Comparison of ENCODE assay signal across 36 cellular contexts in genomic region chr18:65133610-65134009, GRCh38.
"Had no signal": no experiment of that assay in that cellular context is flagged by ENCODE, and none has a peak within 500 bp of the region (broad histone marks: within the 10 kb centered on the region; RNA-seq: fewer than 3 reads in every experiment).

No MANE protein-coding gene starts in this region.

- H3K36me3 ChIP-seq: MG63 had no signal

- DNase-seq: Kasumi-1, MG63, MM.1S, MV-4-11, NCI-H1048, NCI-H1092, NCI-H1092 treated with DMSO at 0.1 percent for 48 hours, NCI-H1105, NCI-H1105 treated with DMSO at 0.1 percent for 48 hours, NCI-H1417, NCI-H1417 treated with DMSO at 0.1 percent for 48 hours, NCI-H1436, NCI-H1436 treated with DMSO at 0.1 percent for 48 hours, NCI-H146, NCI-H1694, NCI-H1694 treated with DMSO at 0.1 percent for 48 hours, NCI-H187, NCI-H187 treated with DMSO at 0.1 percent for 48 hours, NCI-H1930, NCI-H2029, NCI-H2029 treated with DMSO at 0.1 percent for 48 hours, NCI-H2081, NCI-H2081 treated with DMSO at 0.1 percent for 48 hours, NCI-H2107, NCI-H2171, NCI-H2171 treated with DMSO at 0.1 percent for 48 hours, NCI-H2227 treated with DMSO at 0.1 percent for 48 hours, NCI-H226, NCI-H345, NCI-H446, NCI-H446 treated with DMSO at 0.1 percent for 48 hours, NCI-H510A, NCI-H510A treated with DMSO at 0.1 percent for 48 hours, NCI-H524, NCI-H524 treated with DMSO at 0.1 percent for 48 hours, NCI-H526 had no signal

- H3K9me3 ChIP-seq: MG63 had no signal

- H3K27me3 ChIP-seq: MG63 had no signal

- H3K4me3 ChIP-seq: MG63 had no signal
